In genomic region chr14:34081126-34081575, GRCh38 we compare ENCODE assay signal across 1 cellular context.
TF ChIP-seq lines count a peak whose summit lies in the region.

No MANE protein-coding gene starts in this region.

TF ChIP-seq in GM12878, 131 proteins besides CTCF, POLR2A, EP300 and RAD21 (continued from another document):
- TF ChIP-seq ZBTB40 (IDR thresholded peaks at IDR 0.05; ENCODE audit: borderline replicate concordance) (peak; percentile 23; the same call in 1 of the 2 replicates), KAT2A (conservative IDR thresholded peaks at IDR 0.05; ENCODE audit: control insufficient read depth, low read depth, low read length) (no peak), CREM (IDR thresholded peaks at IDR 0.05; ENCODE audit: low read depth) (0 out of 2 replicates have a peak, but pooled peaks have one; percentile 7), SUZ12 (IDR thresholded peaks at IDR 0.05; ENCODE audit: unreplicated experiment) (no peak), NBN (IDR thresholded peaks at IDR 0.05) (0 out of 2 replicates have a peak, but pooled peaks have one; percentile 38), HCFC1 (IDR thresholded peaks at IDR 0.05; ENCODE audit: low read length) (no peak), TBL1XR1 (IDR thresholded peaks at IDR 0.05; ENCODE audit: low read depth, low read length) (no peak), HSF1 (IDR thresholded peaks at IDR 0.05; ENCODE audit: low read depth, low read length) (no peak), WRNIP1 (IDR thresholded peaks at IDR 0.05; ENCODE audit: borderline replicate concordance, low read depth, low read length) (no peak), BHLHE40 (IDR thresholded peaks at IDR 0.05; ENCODE audit: borderline replicate concordance in 1 of 2, low read depth in 2 of 2, low read length in 1 of 2) (0 out of 4 replicates have a peak, but pooled peaks of 1 of the 2 experiments have one; percentile 11), CEBPZ (IDR thresholded peaks at IDR 0.05; ENCODE audit: low read depth, low read length) (no peak), USF2 (IDR thresholded peaks at IDR 0.05; ENCODE audit: borderline replicate concordance, low read depth, low read length) (no peak), BACH1 (IDR thresholded peaks at IDR 0.05; ENCODE audit: borderline replicate concordance) (no peak), JUNB (IDR thresholded peaks at IDR 0.05) (no peak), ATF7 (IDR thresholded peaks at IDR 0.05; ENCODE audit: low read depth) (peak; percentile 71; the same call in 1 of the 2 replicates), NFIC (IDR thresholded peaks at IDR 0.05; ENCODE audit: low read depth, low read length) (no peak), IKZF1 (conservative IDR thresholded peaks at IDR 0.05) (0 out of 2 replicates have a peak, but pooled peaks have one; percentile 35), SUPT20H (IDR thresholded peaks at IDR 0.05; ENCODE audit: borderline replicate concordance, control insufficient read depth, low read depth, low read length) (no peak), SIN3A (IDR thresholded peaks at IDR 0.05; ENCODE audit: low read depth, low read length) (no peak), EZH2 (IDR thresholded peaks at IDR 0.05; ENCODE audit: borderline replicate concordance, control insufficient read depth, low read depth, low read length) (no peak), RELB (IDR thresholded peaks at IDR 0.05; ENCODE audit: low read depth) (peak; percentile 51; the same call in 1 of the 2 replicates), CREB1 (IDR thresholded peaks at IDR 0.05; ENCODE audit: low read depth) (peak; percentile 73), SP1 (IDR thresholded peaks at IDR 0.05; ENCODE audit: low read depth, low read length) (no peak), SMARCA5 (IDR thresholded peaks at IDR 0.05) (no peak), GABPA (IDR thresholded peaks at IDR 0.05; ENCODE audit: low read depth) (no peak), GATAD2B (conservative IDR thresholded peaks at IDR 0.05; ENCODE audit: low read depth) (0 out of 2 replicates have a peak, but pooled peaks have one; percentile 26)
TF ChIP-seq in GM12878: peak in this region for 17.
